ENCODE assay signal across 8 cellular contexts in genomic region chr1:40059292-40059959, GRCh38. TPM values are rescaled to one million over a fixed set of nuclear protein-coding genes. Genes with fewer than 3 reads are reported as not detected.
A peak's percentile ranks its signal among the peaks of the same experiment; 100 is the strongest.
DNase-seq lines count a peak whose midpoint lies in the region; ATAC-seq and TF ChIP-seq lines count a peak whose summit lies in the region.

No MANE protein-coding gene starts in this region.

- no peaks in the 10 kb centered on the region for H3K27me3 ChIP-seq in GM23338 (ENCODE audit: insufficient read depth)
- H3K27me3 ChIP-seq in endodermal cell (ENCODE audit: control insufficient read depth, insufficient read depth, low read length, poor library complexity, severe bottlenecking): no peaks in the 10 kb centered on the region
- no peaks in the 10 kb centered on the region for H3K27me3 ChIP-seq in neutrophil

- DNase-seq in CD1c-positive myeloid dendritic cell (ENCODE audit: extremely low spot score) (peak; percentile 77), GM23338 (ENCODE audit: low spot score) (peak; percentile 90), RPMI8226 (peak; percentile 34), endodermal cell (peak; percentile 85), hypothalamus (lab: John Stamatoyannopoulos, UW) (no peak), cerebellar nuclear complex (lab: John Stamatoyannopoulos, UW) (no peak), DMS79 (lab: John Stamatoyannopoulos, UW) (no peak)

- H3K9me3 Mint-ChIP-seq in GM23338 (no peaks in the 10 kb centered on the region), endodermal cell (no peaks in the 10 kb centered on the region)

- peak overlapping the region; percentile 69 for H3K27ac ChIP-seq in GM23338 (ENCODE audit: low read depth)
- H3K27ac ChIP-seq in endodermal cell (ENCODE audit: low read depth, low read length): no peak overlapping the region
- H3K27ac ChIP-seq in neutrophil: peak overlapping the region; percentile 96

- H3F3A ChIP-seq in GM23338 (replicated peaks; ENCODE audit: low read depth): no peaks in the 10 kb centered on the region

- H3K9me3 ChIP-seq in endodermal cell (ENCODE audit: control insufficient read depth, low read length) (no peaks in the 10 kb centered on the region), neutrophil (no peaks in the 10 kb centered on the region)

- peak; percentile 96 for ATAC-seq in GM23338

- WGBS in endodermal cell (ENCODE audit: insufficient coverage in 1 of 2, insufficient read length in 1 of 2), 2 experiments: 55 to 69% methylated on average over 3 to 4 of the region's 4 CpGs

- peaks cover 28% of the 10 kb centered on the region for H4K20me1 ChIP-seq in GM23338 (replicated peaks; ENCODE audit: insufficient read depth)

- H3K4me1 ChIP-seq in GM23338 (ENCODE audit: insufficient read depth) (peaks cover 21% of the 10 kb centered on the region), endodermal cell (ENCODE audit: control insufficient read depth, insufficient read depth, low read length) (peaks cover 6% of the 10 kb centered on the region), neutrophil (ENCODE audit: control insufficient read depth in 1 of 2, insufficient read depth in 1 of 2, low read depth in 1 of 2, low read length in 1 of 2) (peaks cover 100% of the 10 kb centered on the region in 2 experiments)

- peaks cover 4% of the 10 kb centered on the region for H3K27me3 Mint-ChIP-seq in GM23338 (ENCODE audit: insufficient read depth, low read depth, poor library complexity)
- no peaks in the 10 kb centered on the region for H3K27me3 Mint-ChIP-seq in endodermal cell (ENCODE audit: insufficient read depth)

- H3K4me1 Mint-ChIP-seq in GM23338 (peaks cover 39% of the 10 kb centered on the region), endodermal cell (peaks cover 26% of the 10 kb centered on the region)

- peaks cover 59% of the 10 kb centered on the region for H3K79me2 ChIP-seq in GM23338 (replicated peaks; ENCODE audit: insufficient read depth)

- H3K9me2 ChIP-seq in GM23338 (ENCODE audit: insufficient read depth): no peaks in the 10 kb centered on the region

- H3K9ac ChIP-seq in endodermal cell (ENCODE audit: extremely low read depth, low read length, poor library complexity, severe bottlenecking): no peak overlapping the region

- H3K4me3 Mint-ChIP-seq in GM23338 (peak overlapping the region; percentile 26; the same call in 1 of the 3 replicates), endodermal cell (no peak overlapping the region)

- no peak overlapping the region for H2AFZ ChIP-seq in GM23338

- H3K4me3 ChIP-seq in GM23338: no peak overlapping the region
- no peak overlapping the region for H3K4me3 ChIP-seq in endodermal cell (ENCODE audit: low read length)
- peak overlapping the region; percentile 49 to 61 for H3K4me3 ChIP-seq in neutrophil (ENCODE audit: low read depth in 1 of 2, low read length in 1 of 2)

- H3K36me3 ChIP-seq in GM23338 (ENCODE audit: insufficient read depth): peaks cover 39% of the 10 kb centered on the region
- H3K36me3 ChIP-seq in endodermal cell (ENCODE audit: control insufficient read depth, insufficient read depth, low read length): peaks cover 84% of the 10 kb centered on the region
- H3K36me3 ChIP-seq in neutrophil: peaks cover 64% of the 10 kb centered on the region

- TF ChIP-seq CTCF in GM23338 (conservative IDR thresholded peaks at IDR 0.05; ENCODE audit: low read depth in 2 of 2) (peak; percentile 28 to 45; a peak in 3 of 4 replicates), endodermal cell (conservative IDR thresholded peaks at IDR 0.05) (peak; percentile 32), neutrophil (IDR thresholded peaks at IDR 0.05) (peak; percentile 14)

- H3K4me2 ChIP-seq in GM23338: peak overlapping the region; percentile 40; the same call in 1 of the 2 replicates

- peak overlapping the region; percentile 85 for H3K27ac Mint-ChIP-seq in GM23338
- peak overlapping the region; percentile 79 for H3K27ac Mint-ChIP-seq in endodermal cell

- H3K36me3 Mint-ChIP-seq in GM23338 (ENCODE audit: low read depth) (peaks cover 40% of the 10 kb centered on the region), endodermal cell (ENCODE audit: low read depth) (peaks cover 65% of the 10 kb centered on the region)

TF ChIP-seq in GM23338, 12 proteins besides CTCF, POLR2A, EP300 and RAD21 (continues in another document):
- TF ChIP-seq ZNF462 (CRISPR knock-in tag; IDR thresholded peaks at IDR 0.05) (no peak), ETS1 (IDR thresholded peaks at IDR 0.05) (no peak), POLR2AphosphoS5 (IDR thresholded peaks at IDR 0.05; ENCODE audit: low read depth) (no peak), NANOG (IDR thresholded peaks at IDR 0.05; ENCODE audit: borderline replicate concordance) (peak; percentile 71; the same call in 1 of the 2 replicates), JUNB (IDR thresholded peaks at IDR 0.05; ENCODE audit: unreplicated experiment) (no peak), EZH2 (IDR thresholded peaks at IDR 0.05; ENCODE audit: low read depth, unreplicated experiment) (no peak), CREB1 (CRISPR knock-in tag; IDR thresholded peaks at IDR 0.05; ENCODE audit: low read depth) (0 out of 2 replicates have a peak, but pooled peaks have one; percentile 6)

RNA-seq across cellular contexts. Expression of gene CAP1, which starts 18.9 kb away (rescaled TPM):
- total RNA-seq in GM23338 (2014; rRNA removed; shearing (Covaris generic)): 222 and 254 TPM in 2 replicates
- polyA plus RNA-seq in GM23338 (2016; fragmentation: Nextera tagmentation; extraction: Ambion mirVana): 109 and 133 TPM in 2 replicates
- total RNA-seq in endodermal cell: 100 to 1,000 TPM; 260 to 287 TPM
- polyA plus RNA-seq in endodermal cell (2013, experiment 1 of 2): 201 TPM
- 190 TPM for polyA plus RNA-seq in endodermal cell (2013, experiment 2 of 2)

RNA-seq across cellular contexts. Expression of gene PPT1, which starts 37.6 kb away (rescaled TPM):
- 202 and 234 TPM in 2 replicates for total RNA-seq in GM23338 (2014; rRNA removed; shearing (Covaris generic))
- 59.4 and 67.4 TPM in 2 replicates for polyA plus RNA-seq in GM23338 (2016; fragmentation: Nextera tagmentation; extraction: Ambion mirVana)
- total RNA-seq in endodermal cell: 100 to 1,000 TPM in 1 of 2 donors, 10 to 100 TPM in 1; 85.7 to 111 TPM
- polyA plus RNA-seq in endodermal cell (2013, experiment 1 of 2): 138 TPM
- 118 TPM for polyA plus RNA-seq in endodermal cell (2013, experiment 2 of 2)

Comparison
In these comparisons a context has a peak if more than half of its experiments do, and no peak if none do; other contexts are left out.
1. DNase-seq: peak in CD1c-positive myeloid dendritic cell (single experiment), GM23338 (single experiment), RPMI8226 (single experiment) and endodermal cell (single experiment); none in hypothalamus (0 of 51), cerebellar nuclear complex (0 of 2) and DMS79 (single experiment).
2. H3K4me3 ChIP-seq: peak in neutrophil (2 of 2); none in GM23338 (single experiment) and endodermal cell (single experiment).
3. Peak in every context shown above with its lines, with median percentiles within 50 percentile points of each other: CTCF ChIP-seq.